ENCODE assay signal across 23 cellular contexts in genomic region chr15:101521563-101521962, GRCh38. TPM values are rescaled to one million over a fixed set of nuclear protein-coding genes. Genes with fewer than 3 reads are reported as not detected.
A peak's percentile ranks its signal among the peaks of the same experiment; 100 is the strongest.
DNase-seq lines count a peak whose midpoint lies in the region; ATAC-seq, FAIRE-seq and TF ChIP-seq lines count a peak whose summit lies in the region.
"Had no signal": no experiment of that assay in that cellular context is flagged by ENCODE, and none has a peak within 500 bp of the region (broad histone marks: within the 10 kb centered on the region; RNA-seq: fewer than 3 reads in every experiment).

No MANE protein-coding gene starts in this region.

- peaks cover 17% of the 10 kb centered on the region for H3K9me3 Mint-ChIP-seq in stimulated activated memory B cell treated with anti-CD40 and anti-IgM and Interleukin-4, amounts not matched to agents 10 μg/mL and 1 μg/mL and 100 μg/mL, for 72 hours

- no peak for ATAC-seq in HepG2
- ATAC-seq in right lobe of liver: no peak
- no peak for ATAC-seq in HG03432 (IDR thresholded peaks at IDR 0.05; ENCODE audit: unreplicated experiment)
- no peak for ATAC-seq in T-helper 17 cell
- ATAC-seq in stimulated activated memory B cell treated with anti-CD40 and anti-IgM and Interleukin-4, amounts not matched to agents 10 μg/mL and 1 μg/mL and 100 μg/mL, for 72 hours: no peak
- ATAC-seq: heart right ventricle had no signal

- H3K27ac ChIP-seq in HepG2 (ENCODE audit: extremely low read length, insufficient read depth, low read length) (peak overlapping the region; percentile 17), right lobe of liver (no peak overlapping the region), PC-9 (peak overlapping the region; percentile 66), dorsolateral prefrontal cortex (peak overlapping the region in 57 of 59 donors; percentile 66 to 100 (median 95))
- H3K27ac ChIP-seq: ascending aorta, prostate gland had no signal

- H3K36me3 Mint-ChIP-seq in T-helper 17 cell (ENCODE audit: low read depth): peaks cover 2% of the 10 kb centered on the region
- H3K36me3 Mint-ChIP-seq in stimulated activated memory B cell treated with anti-CD40 and anti-IgM and Interleukin-4, amounts not matched to agents 10 μg/mL and 1 μg/mL and 100 μg/mL, for 72 hours: no peaks in the 10 kb centered on the region
- H3K36me3 Mint-ChIP-seq: CD4-positive, CD25-positive, alpha-beta regulatory T cell had no signal

- H4K20me1 ChIP-seq in HepG2 (ENCODE audit: insufficient read depth, low read length) (no peaks in the 10 kb centered on the region), PC-9 (ENCODE audit: insufficient read depth) (no peaks in the 10 kb centered on the region)

- intact Hi-C loops in HepG2 (cut with micrococcal nuclease; ENCODE audit: unreplicated experiment): no loop called here
- intact Hi-C loops in right lobe of liver (cut with DNase I): no loop called here
- intact Hi-C loops in PC-9 (cut with micrococcal nuclease; ENCODE audit: unreplicated experiment): no loop called here
- intact Hi-C loops in dorsolateral prefrontal cortex (cut with DNase I): loop anchor here in 1 of 2 donors (5.0 kb wide), 2 partner anchors 56 to 121 kb away; no protein-coding TSS in a partner anchor

- TF ChIP-seq POLR2A in HepG2 (IDR thresholded peaks at IDR 0.05; ENCODE audit: insufficient read depth in 1 of 2, low read depth in 2 of 2, low read length in 2 of 2) (no peak), right lobe of liver (IDR thresholded peaks at IDR 0.05) (no peak)

- in situ Hi-C loops in HepG2 (cut with HindIII; ENCODE audit: extremely low pct_ligation_motif_present, low pct_unique_long_range_greater_than_20kb): no loop called here

- H3F3A ChIP-seq in PC-9 (ENCODE audit: insufficient read depth, low read depth): peaks cover 21% of the 10 kb centered on the region

- POLR2A ChIA-PET in HepG2 (lab: Yijun Ruan, JAX): no interaction called here
- POLR2A ChIA-PET in PC-9 (lab: Charles Lee; ENCODE audit: unreplicated experiment): no interaction called here

- H3K27me3 ChIP-seq in HepG2 (ENCODE audit: control insufficient read depth in 1 of 2, insufficient read depth in 2 of 2, low read length in 2 of 2) (no peaks in the 10 kb centered on the region), right lobe of liver (no peaks in the 10 kb centered on the region), PC-9 (ENCODE audit: insufficient read depth, low read depth) (no peaks in the 10 kb centered on the region), dorsolateral prefrontal cortex (peaks cover 0 to 12% (median 0%) of the 10 kb centered on the region in 45 donors)
- H3K27me3 ChIP-seq: ascending aorta had no signal

- H3K4me1 Mint-ChIP-seq in T-helper 17 cell: peaks cover 5% of the 10 kb centered on the region
- H3K4me1 Mint-ChIP-seq in stimulated activated memory B cell treated with anti-CD40 and anti-IgM and Interleukin-4, amounts not matched to agents 10 μg/mL and 1 μg/mL and 100 μg/mL, for 72 hours: peaks cover 5% of the 10 kb centered on the region

- no peaks in the 10 kb centered on the region for H3K9me2 ChIP-seq in PC-9 (ENCODE audit: insufficient read depth)

- TF ChIP-seq CTCF in HepG2 (CRISPR knock-in tag; IDR thresholded peaks at IDR 0.05) (no peak), right lobe of liver (IDR thresholded peaks at IDR 0.05) (no peak), PC-9 (conservative IDR thresholded peaks at IDR 0.05) (no peak), dorsolateral prefrontal cortex (IDR thresholded peaks at IDR 0.05 in 54 of 56, conservative IDR thresholded peaks at IDR 0.05 in 2 of 56; ENCODE audit: low read depth in 1 of 56, partially characterized antibody in 56 of 56) (no peak)

- no peak for FAIRE-seq in HepG2 (lab: Jason Lieb, UNC)

- H3K79me2 ChIP-seq in HepG2 (ENCODE audit: insufficient read depth, low read length) (no peaks in the 10 kb centered on the region), PC-9 (ENCODE audit: low read depth) (no peaks in the 10 kb centered on the region)

- TF ChIP-seq EP300 in HepG2 (IDR thresholded peaks at IDR 0.05; ENCODE audit: low read depth in 2 of 2, low read length in 2 of 2) (no peak), HepG2 (CRISPR knock-in tag; IDR thresholded peaks at IDR 0.05; ENCODE audit: borderline replicate concordance) (no peak)

- H3K4me3 ChIP-seq in HepG2 (replicated peaks in 1 of 3; ENCODE audit: insufficient read depth in 1 of 3, low read depth in 2 of 3, low read length in 3 of 3) (no peak overlapping the region), right lobe of liver (no peak overlapping the region), PC-9 (0 out of 2 replicates have a peak overlapping the region, but pooled peaks have one; percentile 7), dorsolateral prefrontal cortex (no peak overlapping the region)
- H3K4me3 ChIP-seq: ascending aorta, heart right ventricle, prostate gland, smooth muscle cell had no signal

- BruUV-seq in HepG2 (replicated peaks; lab: Mats Ljungman, UMichigan): no TSS peak
- BruUV-seq in PC-9 (replicated peaks; lab: Mats Ljungman, UMichigan): no TSS peak

- CTCF ChIA-PET in HepG2 (lab: Yijun Ruan, JAX; ENCODE audit: low intra/inter-chr PET ratio, low total read pairs): no interaction called here
- CTCF ChIA-PET in PC-9 (lab: Charles Lee): no interaction called here

- no peak overlapping the region for H3K4me3 Mint-ChIP-seq in T-helper 17 cell
- no peak overlapping the region for H3K4me3 Mint-ChIP-seq in stimulated activated memory B cell treated with anti-CD40 and anti-IgM and Interleukin-4, amounts not matched to agents 10 μg/mL and 1 μg/mL and 100 μg/mL, for 72 hours
- H3K4me3 Mint-ChIP-seq: CD4-positive, CD25-positive, alpha-beta regulatory T cell; HFFc6; memory B cell; nephron progenitor cell had no signal

- peaks cover 34% of the 10 kb centered on the region for H3K27me3 Mint-ChIP-seq in T-helper 17 cell
- peaks cover 59% of the 10 kb centered on the region for H3K27me3 Mint-ChIP-seq in stimulated activated memory B cell treated with anti-CD40 and anti-IgM and Interleukin-4, amounts not matched to agents 10 μg/mL and 1 μg/mL and 100 μg/mL, for 72 hours

- H3K4me2 ChIP-seq in HepG2 (ENCODE audit: low read depth, low read length) (no peak overlapping the region), PC-9 (peak overlapping the region; percentile 61)
- H3K4me2 ChIP-seq: smooth muscle cell had no signal

- H3K27ac Mint-ChIP-seq in T-helper 17 cell: no peak overlapping the region
- no peak overlapping the region for H3K27ac Mint-ChIP-seq in stimulated activated memory B cell treated with anti-CD40 and anti-IgM and Interleukin-4, amounts not matched to agents 10 μg/mL and 1 μg/mL and 100 μg/mL, for 72 hours
- H3K27ac Mint-ChIP-seq: HFFc6, memory B cell, nephron progenitor cell had no signal

- H2AFZ ChIP-seq in HepG2 (ENCODE audit: low read length): no peak overlapping the region
- H2AFZ ChIP-seq in PC-9: peak overlapping the region; percentile 2; the same call in 1 of the 2 replicates

- no peak for TF ChIP-seq RAD21 in HepG2 (CRISPR knock-in tag; IDR thresholded peaks at IDR 0.05)

- H3K4me1 ChIP-seq in HepG2 (ENCODE audit: insufficient read depth, low read length) (peaks cover 57% of the 10 kb centered on the region), right lobe of liver (peaks cover 0 to under 1% (median 0%) of the 10 kb centered on the region in 4 donors), PC-9 (replicated peaks; ENCODE audit: insufficient read depth) (peaks cover 26% of the 10 kb centered on the region)
- H3K4me1 ChIP-seq: ascending aorta, prostate gland had no signal

- H3K36me3 ChIP-seq in HepG2 (replicated peaks in 1 of 2; ENCODE audit: control insufficient read depth in 1 of 2, insufficient read depth in 2 of 2, low read length in 2 of 2) (no peaks in the 10 kb centered on the region), right lobe of liver (no peaks in the 10 kb centered on the region), PC-9 (ENCODE audit: low read depth) (no peaks in the 10 kb centered on the region)
- H3K36me3 ChIP-seq: ascending aorta, heart right ventricle, prostate gland had no signal

- H3K9me3 ChIP-seq in HepG2 (ENCODE audit: low read length) (peaks cover 20% of the 10 kb centered on the region), right lobe of liver (peaks cover 0 to 16% (median 0%) of the 10 kb centered on the region in 4 donors), PC-9 (ENCODE audit: insufficient read depth, low read depth) (peaks cover 15% of the 10 kb centered on the region), T-helper 17 cell (ENCODE audit: control insufficient read depth, low read length, poor library complexity, severe bottlenecking) (no peaks in the 10 kb centered on the region)
- H3K9me3 ChIP-seq: prostate gland had no signal

- 33% methylated on average over 6 of the region's 6 CpGs for WGBS in HepG2 (ENCODE audit: low lambda C conversion rate)
- WGBS in right lobe of liver (ENCODE audit: insufficient coverage, low coverage, low lambda C conversion rate, missing lambda C conversion rate): 31% methylated on average over 6 of the region's 6 CpGs

- no peak overlapping the region for H3K9ac ChIP-seq in HepG2 (ENCODE audit: insufficient read depth, low read depth, low read length)

- no peak for DNase-seq in HepG2 (ENCODE audit: low spot score)
- DNase-seq in right lobe of liver: no peak
- DNase-seq in PC-9: peak in 1 of 2 experiments; percentile 86
- DNase-seq in dorsolateral prefrontal cortex: no peak
- DNase-seq in T-helper 17 cell: no peak
- no peak for DNase-seq in DMS79 (lab: John Stamatoyannopoulos, UW)
- DNase-seq: activated CD4-positive, alpha-beta T cell treated with anti-CD3 and anti-CD28 coated beads for 4 hours; activated gamma-delta T cell treated with Interleukin-2 at 50 U/mL for 16 hours; CD4-positive, CD25-positive, alpha-beta regulatory T cell; heart right ventricle; HFFc6; NCI-H187 treated with DMSO at 0.1 percent for 48 hours; NCI-H446 treated with DMSO at 0.1 percent for 48 hours; nephron progenitor cell; SHP77 treated with DMSO at 0.1 percent for 48 hours; stimulated activated CD4-positive, alpha-beta T cell treated with anti-CD3 and anti-CD28 coated beads, Interleukin-4, amount 100 ng/mL, for 4 hours; T-helper 9 cell had no signal

RNA-seq across cellular contexts. Expression of gene PCSK6, which starts 32.1 kb away (rescaled TPM):
- 42.5 and 56.5 TPM in 2 replicates for total RNA-seq in HepG2 (2016; rRNA removed; fragmentation: Illumina TruSeq; extraction: Trizol)
- total RNA-seq in HepG2 (2016; cell fraction: cytosol; rRNA removed; fragmentation: Illumina TruSeq; extraction: Trizol; ENCODE audit: low read depth): 71.9 and 81.0 TPM in 2 replicates
- total RNA-seq in HepG2 (2016; cell fraction: insoluble cytoplasmic fraction; rRNA removed; fragmentation: Illumina TruSeq; extraction: Trizol): 34.4 and 55.2 TPM in 2 replicates
- 69.6 and 77.5 TPM in 2 replicates for total RNA-seq in HepG2 (2016; cell fraction: membrane; rRNA removed; fragmentation: Illumina TruSeq; extraction: Trizol)
- 66.0 and 74.7 TPM in 2 replicates for total RNA-seq in HepG2 (2016; cell fraction: nucleus; rRNA removed; fragmentation: Illumina TruSeq; extraction: Trizol)
- 155 and 208 TPM in 2 replicates for polyA plus RNA-seq in HepG2 (2011; rRNA removed)
- polyA plus RNA-seq in HepG2 (2011; cell fraction: cytosol; rRNA removed): 113 and 150 TPM in 2 replicates
- 207 and 256 TPM in 2 replicates for polyA plus RNA-seq in HepG2 (2011; cell fraction: nucleus; rRNA removed)
- polyA plus RNA-seq in HepG2 (2012): 61.3 and 94.3 TPM in 2 replicates
- polyA plus RNA-seq in HepG2 (2016; cell fraction: cytosol; fragmentation: Illumina TruSeq; extraction: Trizol; ENCODE audit: low read depth): 28.0 and 30.8 TPM in 2 replicates
- polyA plus RNA-seq in HepG2 (2016; cell fraction: insoluble cytoplasmic fraction; fragmentation: Illumina TruSeq; extraction: Trizol; ENCODE audit: low read depth): 34.4 and 44.9 TPM in 2 replicates
- 53.8 and 67.9 TPM in 2 replicates for polyA plus RNA-seq in HepG2 (2016; cell fraction: membrane; fragmentation: Illumina TruSeq; extraction: Trizol; ENCODE audit: low read depth)
- 84.3 and 88.3 TPM in 2 replicates for polyA plus RNA-seq in HepG2 (2016; cell fraction: nucleus; fragmentation: Illumina TruSeq; extraction: Trizol; ENCODE audit: insufficient read depth, low read depth)
- polyA minus RNA-seq in HepG2 (2011; rRNA and poly(A)+ RNA removed; ENCODE audit: low replicate concordance): 65.0 and 447 TPM in 2 replicates
- 126 and 149 TPM in 2 replicates for polyA minus RNA-seq in HepG2 (2011; cell fraction: cytosol; rRNA and poly(A)+ RNA removed)
- 126 and 142 TPM in 2 replicates for polyA minus RNA-seq in HepG2 (2011; cell fraction: nucleus; rRNA and poly(A)+ RNA removed)
- 100 to 1,000 TPM; 165 to 218 (median 207) TPM for total RNA-seq in right lobe of liver
- 26.3 and 27.2 TPM in 2 replicates for total RNA-seq in PC-9 (2021)
- total RNA-seq in dorsolateral prefrontal cortex: 100 to 1,000 TPM in 22 of 120 experiments, 10 to 100 TPM in 98; 15.2 to 217 (median 52.8) TPM
- 10 to 100 TPM in 1 of 2 donors, 1 to 10 TPM in 1; 1.9 to 27.8 TPM for total RNA-seq in T-helper 17 cell
- total RNA-seq: HFFc6 had no signal

Comparison
In these comparisons a context has a peak if more than half of its experiments do, and no peak if none do; other contexts are left out.
1. H3K27ac ChIP-seq: peak in HepG2 (single experiment), PC-9 (single experiment) and dorsolateral prefrontal cortex (57 of 59); none in right lobe of liver (0 of 3).